ENCODE assay signal across 8 cellular contexts in genomic region chr22:30327864-30328345, GRCh38. TPM values are rescaled to one million over a fixed set of nuclear protein-coding genes. Genes with fewer than 3 reads are reported as not detected.
DNase-seq lines count a peak whose midpoint lies in the region; ATAC-seq, FAIRE-seq and TF ChIP-seq lines count a peak whose summit lies in the region.

No MANE protein-coding gene starts in this region.

- no peaks in the 10 kb centered on the region for H3K9me3 Mint-ChIP-seq in effector memory CD8-positive, alpha-beta T cell
- H3K9me3 Mint-ChIP-seq in neural crest cell = no peaks in the 10 kb centered on the region

- peak overlapping the region; percentile 66; the same call in 1 of the 2 replicates for H3K4me3 ChIP-seq in GM12864 (ENCODE audit: low read depth, low read length)

- H3K27me3 Mint-ChIP-seq in effector memory CD8-positive, alpha-beta T cell = no peaks in the 10 kb centered on the region
- no peaks in the 10 kb centered on the region for H3K27me3 Mint-ChIP-seq in neural crest cell (ENCODE audit: low read depth)

- peaks cover 38 to 44% of the 10 kb centered on the region in 2 donors for H3K4me1 Mint-ChIP-seq in effector memory CD8-positive, alpha-beta T cell (ENCODE audit: low read depth in 2 of 2)
- H3K4me1 Mint-ChIP-seq in neural crest cell = peaks cover 32% of the 10 kb centered on the region

- TF ChIP-seq CTCF in GM12864 (IDR thresholded peaks at IDR 0.05; ENCODE audit: low read depth, low read length, missing control alignments) = no peak
- TF ChIP-seq CTCF in neural crest cell (conservative IDR thresholded peaks at IDR 0.05) = peak; percentile 49

- H3K4me3 Mint-ChIP-seq in effector memory CD8-positive, alpha-beta T cell = peak overlapping the region; percentile 91 to 97
- H3K4me3 Mint-ChIP-seq in neural crest cell = peak overlapping the region; percentile 87

- DNase-seq in GM12864 (ENCODE audit: low read depth) (no peak), NCI-H69 (lab: John Stamatoyannopoulos, UW) (peak; percentile 34), neural crest cell (ENCODE audit: low read depth, low spot score) (no peak), head of caudate nucleus (no peak), HTR-8/SVneo (ENCODE audit: insufficient read length, low spot score) (no peak), GM19238 (ENCODE audit: insufficient read length, low spot score) (no peak), SKM-1 treated with dmso at 0.1 percent for 144 hours (lab: John Stamatoyannopoulos, UW; ENCODE audit: unreplicated experiment) (no peak)
- DNase-seq in effector memory CD8-positive, alpha-beta T cell = no peak

- no peak for FAIRE-seq in HTR-8/SVneo (lab: Jason Lieb, UNC)

- peaks cover 33% of the 10 kb centered on the region for H3K36me3 Mint-ChIP-seq in effector memory CD8-positive, alpha-beta T cell (ENCODE audit: insufficient read depth)
- H3K36me3 Mint-ChIP-seq in neural crest cell (ENCODE audit: low read depth) = peaks cover 6% of the 10 kb centered on the region

- intact Hi-C loops in head of caudate nucleus (cut with DNase I) = no loop called here

- no peak for ATAC-seq in effector memory CD8-positive, alpha-beta T cell (replicated peaks)

- H3K27ac Mint-ChIP-seq in effector memory CD8-positive, alpha-beta T cell = peak overlapping the region; percentile 79 to 90
- H3K27ac Mint-ChIP-seq in neural crest cell (ENCODE audit: unreplicated experiment) = no peak overlapping the region

RNA-seq across cellular contexts. Expression of gene TBC1D10A, which starts 1.2 kb away (rescaled TPM):
- 8.2 and 8.5 TPM in 2 replicates for total RNA-seq in neural crest cell

RNA-seq across cellular contexts. Expression of gene SF3A1, which starts 28.8 kb away (rescaled TPM):
- 252 and 265 TPM in 2 replicates for total RNA-seq in neural crest cell

RNA-seq across cellular contexts. Expression of gene CCDC157, which starts 28.9 kb away (rescaled TPM):
- 8.3 and 9.3 TPM in 2 replicates for total RNA-seq in neural crest cell

RNA-seq across cellular contexts. Expression of gene CASTOR1, which starts 38.6 kb away (rescaled TPM):
- total RNA-seq in neural crest cell = 6.2 and 8.7 TPM in 2 replicates

RNA-seq across cellular contexts. Expression of gene RNF215, which starts 59.3 kb away (rescaled TPM):
- 27.4 and 29.2 TPM in 2 replicates for total RNA-seq in neural crest cell
